In genomic region chr12:66144796-66145754, GRCh38 we compare ENCODE assay signal across 1 cellular context.
A peak's percentile ranks its signal among the peaks of the same experiment; 100 is the strongest.
TF ChIP-seq lines count a peak whose summit lies in the region.

No MANE protein-coding gene starts in this region.

TF ChIP-seq in HepG2, 621 proteins besides CTCF, POLR2A, EP300 and RAD21 (continued from another document and continues in another):
- TF ChIP-seq TFAP4 (IDR thresholded peaks at IDR 0.05; ENCODE audit: borderline replicate concordance, low read depth) (no peak), ZNF503 (CRISPR knock-in tag; IDR thresholded peaks at IDR 0.05) (no peak), MBD4 (IDR thresholded peaks at IDR 0.05; ENCODE audit: borderline replicate concordance, low read length) (no peak), PREB (CRISPR knock-in tag; IDR thresholded peaks at IDR 0.05) (no peak), ZNF615 (CRISPR knock-in tag; IDR thresholded peaks at IDR 0.05; ENCODE audit: borderline replicate concordance) (no peak), KDM4B (CRISPR knock-in tag; IDR thresholded peaks at IDR 0.05) (no peak), CENPT (CRISPR knock-in tag; IDR thresholded peaks at IDR 0.05; ENCODE audit: low read depth) (no peak), PRPF4 (IDR thresholded peaks at IDR 0.05; ENCODE audit: low read depth, low read length, poor library complexity, severe bottlenecking) (no peak), HOMEZ (CRISPR knock-in tag; IDR thresholded peaks at IDR 0.05; ENCODE audit: low read depth) (peak; percentile 62; the same call in 1 of the 2 replicates), SATB2 (CRISPR knock-in tag; IDR thresholded peaks at IDR 0.05) (no peak), ZXDC (CRISPR knock-in tag; IDR thresholded peaks at IDR 0.05) (no peak), PHF8 (CRISPR knock-in tag; IDR thresholded peaks at IDR 0.05) (no peak), ZNF644 (CRISPR knock-in tag; IDR thresholded peaks at IDR 0.05; ENCODE audit: low read depth) (no peak), SIX4 (CRISPR knock-in tag; IDR thresholded peaks at IDR 0.05) (no peak), XRCC5 (optimal IDR thresholded peaks at IDR 0.05; ENCODE audit: low read length) (no peak), TBL1XR1 (IDR thresholded peaks at IDR 0.05; ENCODE audit: borderline replicate concordance, low read length, partially characterized antibody) (no peak), ZNF317 (CRISPR knock-in tag; IDR thresholded peaks at IDR 0.05) (no peak), NR2C2 (CRISPR knock-in tag; IDR thresholded peaks at IDR 0.05; ENCODE audit: borderline replicate concordance) (no peak), ZBTB37 (CRISPR knock-in tag; IDR thresholded peaks at IDR 0.05) (no peak), FOXA3 (CRISPR knock-in tag; IDR thresholded peaks at IDR 0.05) (peak; percentile 66), KDM5B (CRISPR knock-in tag; IDR thresholded peaks at IDR 0.05; ENCODE audit: borderline replicate concordance) (no peak), ZBTB20 (CRISPR knock-in tag; IDR thresholded peaks at IDR 0.05; ENCODE audit: borderline replicate concordance, low read depth) (no peak), ZNF496 (CRISPR knock-in tag; IDR thresholded peaks at IDR 0.05; ENCODE audit: insufficient replicate concordance) (no peak), KLF11 (CRISPR knock-in tag; IDR thresholded peaks at IDR 0.05) (no peak), ZFP36L2 (CRISPR knock-in tag; IDR thresholded peaks at IDR 0.05) (no peak), AFF4 (CRISPR knock-in tag; IDR thresholded peaks at IDR 0.05) (no peak), SIN3A (IDR thresholded peaks at IDR 0.05; ENCODE audit: borderline replicate concordance, low read depth, low read length) (no peak), ZNF790 (CRISPR knock-in tag; IDR thresholded peaks at IDR 0.05; ENCODE audit: borderline replicate concordance) (no peak), ZFX (CRISPR knock-in tag; IDR thresholded peaks at IDR 0.05; ENCODE audit: low read depth) (no peak), AHR (CRISPR knock-in tag; IDR thresholded peaks at IDR 0.05) (no peak), ZNF33A (CRISPR knock-in tag; IDR thresholded peaks at IDR 0.05; ENCODE audit: borderline replicate concordance) (no peak), ZNF891 (CRISPR knock-in tag; IDR thresholded peaks at IDR 0.05) (no peak), FOXK1 (CRISPR knock-in tag; IDR thresholded peaks at IDR 0.05; ENCODE audit: borderline replicate concordance, low read depth) (no peak), MAFK (conservative IDR thresholded peaks at IDR 0.05 in 1 of 2, IDR thresholded peaks at IDR 0.05 in 1 of 2; ENCODE audit: low read length in 2 of 2) (no peak), ELF3 (CRISPR knock-in tag; IDR thresholded peaks at IDR 0.05) (peak; percentile 81), ZNF580 (CRISPR knock-in tag; IDR thresholded peaks at IDR 0.05; ENCODE audit: borderline replicate concordance, low read depth) (no peak), STAG1 (CRISPR knock-in tag; IDR thresholded peaks at IDR 0.05) (peak; percentile 62), KLF9 (CRISPR knock-in tag; IDR thresholded peaks at IDR 0.05; ENCODE audit: low read depth) (no peak), ZEB1 (IDR thresholded peaks at IDR 0.05; ENCODE audit: insufficient replicate concordance, low read depth) (no peak), ZNF335 (CRISPR knock-in tag; IDR thresholded peaks at IDR 0.05) (no peak), ZNF282 (IDR thresholded peaks at IDR 0.05; ENCODE audit: partially characterized antibody) (no peak), BATF2 (CRISPR knock-in tag; IDR thresholded peaks at IDR 0.05) (no peak), GLMP (CRISPR knock-in tag; IDR thresholded peaks at IDR 0.05; ENCODE audit: borderline replicate concordance) (no peak), SOX5 (CRISPR knock-in tag; IDR thresholded peaks at IDR 0.05; ENCODE audit: borderline replicate concordance) (no peak), ZNF775 (CRISPR knock-in tag; IDR thresholded peaks at IDR 0.05; ENCODE audit: borderline replicate concordance) (no peak), ZNF547 (CRISPR knock-in tag; IDR thresholded peaks at IDR 0.05) (no peak), ZSCAN22 (CRISPR knock-in tag; IDR thresholded peaks at IDR 0.05) (no peak), KAT8 (CRISPR knock-in tag; IDR thresholded peaks at IDR 0.05) (peak; percentile 38; the same call in 1 of the 2 replicates), ZBTB3 (CRISPR knock-in tag; IDR thresholded peaks at IDR 0.05; ENCODE audit: borderline replicate concordance, low read depth) (no peak), ZNF124 (CRISPR knock-in tag; IDR thresholded peaks at IDR 0.05) (no peak), RAD51 (IDR thresholded peaks at IDR 0.05; ENCODE audit: borderline replicate concordance) (no peak)
